ENCODE assay signal across 18 cellular contexts in the genomic region with DNA sequence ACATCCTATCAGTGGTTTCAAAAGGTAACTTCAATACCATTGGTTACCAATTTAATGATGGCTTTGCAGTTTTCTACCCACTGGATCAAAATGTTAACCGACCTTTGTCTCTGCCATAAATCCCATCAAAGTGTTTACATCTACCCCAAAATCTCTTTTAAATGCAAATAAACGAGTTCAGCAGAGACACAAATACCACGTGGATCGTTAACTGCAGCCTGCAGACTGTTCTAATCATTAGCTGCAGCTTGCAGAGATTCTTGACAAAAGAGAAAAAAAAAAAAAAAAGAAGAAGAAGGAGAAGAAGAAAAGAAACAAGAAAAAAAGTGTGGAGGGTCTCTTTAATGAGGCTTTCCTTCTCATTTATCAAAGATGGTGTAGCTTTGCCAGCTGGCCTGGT.
"Had no signal": no experiment of that assay in that cellular context is flagged by ENCODE, and none has a peak within 500 bp of the region (broad histone marks: within the 10 kb centered on the region; RNA-seq: fewer than 3 reads in every experiment).

No MANE protein-coding gene starts in this region.

- H3K36me3 ChIP-seq: esophagus muscularis mucosa, gastrocnemius medialis, heart right ventricle, left lung, lower lobe of right lung had no signal

- H3K4me1 ChIP-seq: esophagus muscularis mucosa, gastrocnemius medialis, heart right ventricle, left lung, lower lobe of right lung had no signal

- H3K4me3 ChIP-seq: coronary artery, dorsolateral prefrontal cortex, esophagus muscularis mucosa, gastrocnemius medialis, heart right ventricle, left lung, lower lobe of right lung, mucosa of descending colon had no signal

- H3K27me3 ChIP-seq: esophagus muscularis mucosa, gastrocnemius medialis, heart right ventricle, left lung had no signal

- H3K9me3 ChIP-seq: gastrocnemius medialis, left lung had no signal

- DNase-seq: dermis blood vessel endothelial cell; dorsolateral prefrontal cortex; effector CD4-positive, alpha-beta T cell; effector memory CD4-positive, alpha-beta T cell; gastrocnemius medialis; glutamatergic neuron; head of caudate nucleus; heart right ventricle; hippocampal formation; left cardiac atrium; left lung; left ventricle myocardium superior; lower lobe of right lung; mesenchymal stem cell; mucosa of descending colon; naive B cell had no signal

- H3K27ac ChIP-seq: coronary artery, dorsolateral prefrontal cortex, esophagus muscularis mucosa, gastrocnemius medialis, heart right ventricle, left lung, lower lobe of right lung had no signal
